Comparison of ENCODE assay signal across 34 cellular contexts in genomic region chr12:79402626-79403025, GRCh38.
DNase-seq lines count a peak whose midpoint lies in the region; ATAC-seq and TF ChIP-seq lines count a peak whose summit lies in the region.
"Had no signal": no experiment of that assay in that cellular context is flagged by ENCODE, and none has a peak within 500 bp of the region (broad histone marks: within the 10 kb centered on the region; RNA-seq: fewer than 3 reads in every experiment).

No MANE protein-coding gene starts in this region.

- H3K27me3 ChIP-seq in GM23248 (replicated peaks; ENCODE audit: insufficient read depth) (no peaks in the 10 kb centered on the region), left lung (no peaks in the 10 kb centered on the region)
- H3K27me3 ChIP-seq: stomach, tibial artery had no signal

- no peaks in the 10 kb centered on the region for H3K9me3 ChIP-seq in GM23248 (ENCODE audit: low read depth)
- no peaks in the 10 kb centered on the region for H3K9me3 ChIP-seq in left lung
- H3K9me3 ChIP-seq: stomach, tibial artery had no signal

- no peak overlapping the region for H3K4me3 ChIP-seq in GM23248
- no peak overlapping the region for H3K4me3 ChIP-seq in left lung
- H3K4me3 ChIP-seq: GM12878, PC-9, skin epidermis, stomach, tibial artery had no signal

- whole genome bisulfite sequencing in GM23248 (ENCODE audit: low coverage in 1 of 2, low lambda C conversion rate in 2 of 2, missing lambda C conversion rate in 2 of 2), 2 experiments: 73 to 79% methylated on average over 2 of the region's 2 CpGs

- no peak for TF ChIP-seq CTCF in left lung (IDR thresholded peaks at IDR 0.05)

- no peak overlapping the region for H3K9ac ChIP-seq in GM23248

- peaks cover 31% of the 10 kb centered on the region for H3K4me1 ChIP-seq in GM23248 (ENCODE audit: insufficient read depth)
- no peaks in the 10 kb centered on the region for H3K4me1 ChIP-seq in left lung
- H3K4me1 ChIP-seq: stomach had no signal

- peaks cover 15% of the 10 kb centered on the region; the same call in 1 of the 2 replicates for H3F3A ChIP-seq in GM23248 (ENCODE audit: insufficient read depth)

- H3K36me3 ChIP-seq in GM23248 (ENCODE audit: low read depth) (no peaks in the 10 kb centered on the region), left lung (no peaks in the 10 kb centered on the region)
- H3K36me3 ChIP-seq: stomach, tibial artery had no signal

- no peak for ATAC-seq in left lung
- ATAC-seq: esophagus mucosa, GM12878, HepG2, left lobe of liver had no signal

- H3K9me2 ChIP-seq in GM23248 (ENCODE audit: insufficient read depth): no peaks in the 10 kb centered on the region

- DNase-seq in AG08395 (ENCODE audit: low spot score) (peak; percentile 67), GM23248 (peak; percentile 70), amniotic epithelial cell (ENCODE audit: low read depth) (peak; percentile 88), iris pigment epithelial cell (ENCODE audit: low read depth) (peak; percentile 75), NCI-H510A (lab: John Stamatoyannopoulos, UW) (no peak), left lung (no peak)
- no peak for DNase-seq in activated T-cell treated with anti-CD3 and anti-CD28 coated beads, Interleukin-2, amount 50 U/mL, for 1 hour
- DNase-seq in stimulated activated naive CD4-positive, alpha-beta T cell (lab: John Stamatoyannopoulos, UW): no peak
- DNase-seq: 8988T; activated B cell treated with CpG ODN at 0.5 μM for 24 hours; activated naive CD4-positive, alpha-beta T cell treated with anti-CD3 and anti-CD28 coated beads, Interleukin-2, amount 50 U/mL, for 16 hours; COR-L47; cortex of kidney; DMS79; endodermal cell; hypothalamus; immature natural killer cell; Kasumi-1; naive B cell; NCI-H1092; NCI-H1694 treated with DMSO at 0.1 percent for 48 hours; NCI-H526; NK-92 treated with Interleukin-12 subunit alpha and Interleukin-12 subunit beta, amount 100 ng/mL, for 24 hours; PC-9; SHP77 treated with DMSO at 0.1 percent for 48 hours; stomach; SW 1271; T1000; tibial artery had no signal

- H3K79me2 ChIP-seq in GM23248 (ENCODE audit: insufficient read depth): no peaks in the 10 kb centered on the region

- H2AFZ ChIP-seq in GM23248: peak overlapping the region; percentile 32; the same call in 1 of the 2 replicates
- H2AFZ ChIP-seq: PC-9 had no signal

- in situ Hi-C loops in GM23248 (cut with MboI): loop anchor here (25.0 kb wide), 2 partner anchors 335 to 860 kb away; no protein-coding TSS in a partner anchor

- no peaks in the 10 kb centered on the region for H4K20me1 ChIP-seq in GM23248 (ENCODE audit: insufficient read depth)

- H3K4me2 ChIP-seq in GM23248 (ENCODE audit: unreplicated experiment): peak overlapping the region; percentile 26
- H3K4me2 ChIP-seq: PC-9 had no signal

- H3K27ac ChIP-seq in GM23248: peak overlapping the region; percentile 14; the same call in 1 of the 2 replicates
- H3K27ac ChIP-seq in left lung: no peak overlapping the region
- H3K27ac ChIP-seq: PC-9, stomach, tibial artery had no signal

- intact Hi-C loops in left lung (cut with DNase I): loop anchor here in 1 of 2 donors (10.0 kb wide), 1 partner anchor 872 kb away; no protein-coding TSS in a partner anchor

Comparison
In these comparisons a context has a peak if more than half of its experiments do, and no peak if none do; other contexts are left out.
1. DNase-seq: peak in AG08395 (single experiment), GM23248 (single experiment), amniotic epithelial cell (single experiment) and iris pigment epithelial cell (single experiment); none in NCI-H510A (single experiment), activated T-cell treated with anti-CD3 and anti-CD28 coated beads, Interleukin-2, amount 50 U/mL, for 1 hour (single experiment), stimulated activated naive CD4-positive, alpha-beta T cell (0 of 6) and left lung (0 of 2).